Comparison of ENCODE assay signal across 8 cellular contexts in the genomic region with DNA sequence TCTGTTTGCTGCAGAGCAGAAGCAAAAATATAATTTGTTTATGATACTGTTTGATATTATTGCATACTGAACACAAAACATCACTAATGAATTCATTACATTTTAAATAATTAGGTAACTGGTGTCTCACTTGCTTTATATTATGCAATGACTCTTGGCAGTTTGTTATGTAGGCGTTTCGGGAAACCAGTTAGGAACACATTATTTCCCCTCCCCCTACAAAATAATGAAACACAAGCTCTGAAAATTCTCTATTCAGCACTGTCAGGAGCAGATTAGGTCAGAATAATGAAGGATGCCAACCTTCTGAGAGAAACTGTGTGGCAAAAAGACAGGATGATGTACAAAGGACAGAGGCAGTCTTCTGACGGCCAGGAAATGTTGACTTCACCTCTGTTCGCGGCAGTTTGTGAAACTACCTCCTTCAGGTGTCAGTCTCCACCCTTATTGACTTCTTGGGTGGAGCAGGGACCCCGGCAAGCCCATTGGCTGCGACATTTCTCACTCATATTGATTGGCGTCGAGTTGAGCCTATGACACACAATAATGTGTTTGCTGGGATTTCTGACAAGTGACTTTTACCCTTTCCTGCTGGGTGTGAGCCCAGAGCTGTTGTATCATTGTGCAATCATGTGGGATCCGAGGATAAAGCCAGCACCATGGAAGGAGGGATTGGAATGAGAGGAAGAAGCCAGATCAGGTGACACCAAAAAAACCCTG. TPM values are rescaled to one million over a fixed set of nuclear protein-coding genes. Genes with fewer than 3 reads are reported as not detected.
A peak's percentile ranks its signal among the peaks of the same experiment; 100 is the strongest.
DNase-seq lines count a peak whose midpoint lies in the region; ATAC-seq, FAIRE-seq and TF ChIP-seq lines count a peak whose summit lies in the region.

No MANE protein-coding gene starts in this region.

- H3K4me1 ChIP-seq in pancreas = peaks cover 29 to 40% (median 33%) of the 10 kb centered on the region in 3 donors

- H3K27ac ChIP-seq in SK-N-MC (peak overlapping the region; percentile 77), pancreas (peak overlapping the region; percentile 58 to 88 (median 73))

- DNase-seq in activated naive CD4-positive, alpha-beta T cell treated with Interleukin-2 at 50 U/mL for 16 hours = peak; percentile 7
- no peak for DNase-seq in activated naive CD4-positive, alpha-beta T cell treated with anti-CD3 and anti-CD28 coated beads, Interleukin-2, amount 50 U/mL, for 16 hours
- DNase-seq in SK-N-MC (ENCODE audit: low read depth, low spot score) = no peak
- DNase-seq in fibroblast of the aortic adventitia (ENCODE audit: low read depth) = peak; percentile 99
- peak; percentile 74 to 94 (median 86) for DNase-seq in pancreas
- no peak for DNase-seq in effector CD8-positive, alpha-beta T cell (lab: John Stamatoyannopoulos, UW)
- DNase-seq in SHP77 (lab: John Stamatoyannopoulos, UW) = no peak

- no peak overlapping the region for H3K9ac ChIP-seq in SK-N-MC (ENCODE audit: insufficient read length)

- FAIRE-seq in pancreas (lab: Jason Lieb, UNC) = peak; percentile 9

- no peaks in the 10 kb centered on the region for H3K9me3 ChIP-seq in SK-N-MC (ENCODE audit: low read depth, low read length)
- no peaks in the 10 kb centered on the region for H3K9me3 ChIP-seq in pancreas

- intact Hi-C loops in pancreas (cut with DNase I) = no loop called here

- ATAC-seq in pancreas = peak; percentile 75 to 86 (median 82)
- ATAC-seq in GM21390 (IDR thresholded peaks at IDR 0.05; ENCODE audit: unreplicated experiment) = no peak

- TF ChIP-seq CTCF in fibroblast of the aortic adventitia (IDR thresholded peaks at IDR 0.05; ENCODE audit: insufficient read depth, low read length) (no peak), pancreas (IDR thresholded peaks at IDR 0.05) (no peak)

- no peaks in the 10 kb centered on the region for H3K27me3 ChIP-seq in pancreas

- H3K36me3 ChIP-seq in SK-N-MC (ENCODE audit: insufficient read depth, low read length) (no peaks in the 10 kb centered on the region), pancreas (no peaks in the 10 kb centered on the region)

- H3K4me3 ChIP-seq in SK-N-MC (no peak overlapping the region), fibroblast of the aortic adventitia (ENCODE audit: low read depth, low read length) (no peak overlapping the region), pancreas (peak overlapping the region in 1 of 4 donors; percentile 8)

- WGBS in pancreas, 2 donors = 8 to 12% methylated on average over 10 of the region's 10 CpGs

RNA-seq across cellular contexts. Expression of a gene that starts 34.0 kb away (rescaled TPM):
- total RNA-seq in fibroblast of the aortic adventitia (ENCODE audit: low replicate concordance) = 25.3 and 46.7 TPM in 2 replicates
- 10 to 100 TPM in 5 of 6 donors, 1 to 10 TPM in 1; 9.7 to 24.9 (median 12.9) TPM for total RNA-seq in pancreas
- 1 to 10 TPM; 4.2 to 4.3 TPM for polyA plus RNA-seq in pancreas

Comparison
In these comparisons a context has a peak if more than half of its experiments do, and no peak if none do; other contexts are left out.
1. DNase-seq: peak in activated naive CD4-positive, alpha-beta T cell treated with Interleukin-2 at 50 U/mL for 16 hours (single experiment), fibroblast of the aortic adventitia (single experiment) and pancreas (6 of 6); none in activated naive CD4-positive, alpha-beta T cell treated with anti-CD3 and anti-CD28 coated beads, Interleukin-2, amount 50 U/mL, for 16 hours (single experiment), SK-N-MC (single experiment), effector CD8-positive, alpha-beta T cell (single experiment) and SHP77 (0 of 2).